ENCODE assay signal across 1 cellular context in genomic region chr17:75978938-75979704, GRCh38.
A peak's percentile ranks its signal among the peaks of the same experiment; 100 is the strongest.
TF ChIP-seq lines count a peak whose summit lies in the region.

ACOX1 (minus strand) TSS chr17:75979166; CDS start chr17:75979073, 93 bp downstream.
TEN1 (plus strand) TSS chr17:75979240; CDS start chr17:75986193, 6,953 bp downstream.

TF ChIP-seq in K562, 482 proteins besides CTCF, POLR2A, EP300 and RAD21 (continued from another document and continues in another):
- no peak for TF ChIP-seq PRPF4 (IDR thresholded peaks at IDR 0.05; ENCODE audit: insufficient read depth, low read depth, low read length, poor library complexity, severe bottlenecking)
- no peak for TF ChIP-seq TEAD2 (tag; IDR thresholded peaks at IDR 0.05)
- no peak for TF ChIP-seq ZNF140 (CRISPR knock-in tag; IDR thresholded peaks at IDR 0.05)
- 0 out of 2 replicates have a peak, but pooled peaks have one; percentile 10 for TF ChIP-seq TCF15 (CRISPR knock-in tag; IDR thresholded peaks at IDR 0.05)
- TF ChIP-seq TFAP4 (CRISPR knock-in tag; IDR thresholded peaks at IDR 0.05; ENCODE audit: borderline replicate concordance) = peak; percentile 96
- TF ChIP-seq ZBTB40 (IDR thresholded peaks at IDR 0.05) = peak; percentile 54
- no peak for TF ChIP-seq ZBTB40 (CRISPR knock-in tag; IDR thresholded peaks at IDR 0.05)
- no peak for TF ChIP-seq GTF2A2 (tag; IDR thresholded peaks at IDR 0.05)
- no peak for TF ChIP-seq CREB5 (CRISPR knock-in tag; IDR thresholded peaks at IDR 0.05)
- TF ChIP-seq PPARD (CRISPR knock-in tag; IDR thresholded peaks at IDR 0.05) = no peak
- TF ChIP-seq TBL1XR1 (IDR thresholded peaks at IDR 0.05; ENCODE audit: low read length in 2 of 2) = no peak
- no peak for TF ChIP-seq RBM39 (optimal IDR thresholded peaks at IDR 0.05; ENCODE audit: low read depth, low read length)
- peak; percentile 16 for TF ChIP-seq E2F8 (IDR thresholded peaks at IDR 0.05; ENCODE audit: low read depth, partially characterized antibody)
- TF ChIP-seq ZKSCAN3 (CRISPR knock-in tag; IDR thresholded peaks at IDR 0.05) = no peak
- TF ChIP-seq L3MBTL2 (IDR thresholded peaks at IDR 0.05) = peak; percentile 82
- 0 out of 2 replicates have a peak, but pooled peaks have one; percentile 43 for TF ChIP-seq ATF4 (CRISPR knock-in tag; IDR thresholded peaks at IDR 0.05)
- no peak for TF ChIP-seq SMARCA5 (IDR thresholded peaks at IDR 0.05)
- peak; percentile 33 for TF ChIP-seq FIP1L1 (IDR thresholded peaks at IDR 0.05; ENCODE audit: low read depth, low read length, poor library complexity, severe bottlenecking)
- no peak for TF ChIP-seq PTTG1 (tag; IDR thresholded peaks at IDR 0.05; ENCODE audit: low read depth)
- TF ChIP-seq THAP12 (CRISPR knock-in tag; IDR thresholded peaks at IDR 0.05) = no peak
- TF ChIP-seq VEZF1 (CRISPR knock-in tag; IDR thresholded peaks at IDR 0.05) = peak; percentile 98
- no peak for TF ChIP-seq NFATC3 (IDR thresholded peaks at IDR 0.05)
- no peak for TF ChIP-seq PCBP2 (IDR thresholded peaks at IDR 0.05; ENCODE audit: low read depth, low read length, poor library complexity, severe bottlenecking)
- TF ChIP-seq KDM5B (IDR thresholded peaks at IDR 0.05; ENCODE audit: insufficient replicate concordance, low read depth, low read length) = peak; percentile 62
- no peak for TF ChIP-seq ZNF23 (CRISPR knock-in tag; IDR thresholded peaks at IDR 0.05)
- TF ChIP-seq ZBTB8A (IDR thresholded peaks at IDR 0.05; ENCODE audit: partially characterized antibody) = no peak
- TF ChIP-seq MBD2 (IDR thresholded peaks at IDR 0.05; ENCODE audit: borderline replicate concordance, low read depth) = no peak; the same call in 1 of the 2 replicates
- no peak for TF ChIP-seq ZBTB26 (CRISPR knock-in tag; IDR thresholded peaks at IDR 0.05)
- TF ChIP-seq YBX1 (IDR thresholded peaks at IDR 0.05) = no peak
- peak; percentile 42; the same call in 1 of the 2 replicates for TF ChIP-seq ZBTB17 (CRISPR knock-in tag; IDR thresholded peaks at IDR 0.05)
